In genomic region chr19:32744555-32745325, GRCh38 we compare ENCODE assay signal across 2 cellular contexts.
TF ChIP-seq lines count a peak whose summit lies in the region.

No MANE protein-coding gene starts in this region.

TF ChIP-seq in IMR-90, 13 proteins besides CTCF, POLR2A, EP300 and RAD21:
- no peak for TF ChIP-seq FOS (IDR thresholded peaks at IDR 0.05; ENCODE audit: low read depth, low read length)
- no peak for TF ChIP-seq RFX5 (IDR thresholded peaks at IDR 0.05; ENCODE audit: low read depth, low read length)
- TF ChIP-seq RCOR1 (IDR thresholded peaks at IDR 0.05; ENCODE audit: insufficient replicate concordance, low read length): no peak
- no peak for TF ChIP-seq USF2 (IDR thresholded peaks at IDR 0.05; ENCODE audit: low read depth, low read length)
- no peak for TF ChIP-seq BHLHE40 (IDR thresholded peaks at IDR 0.05; ENCODE audit: low read depth, low read length)
- no peak for TF ChIP-seq CEBPB (IDR thresholded peaks at IDR 0.05; ENCODE audit: low read depth, low read length)
- TF ChIP-seq CHD1 (IDR thresholded peaks at IDR 0.05; ENCODE audit: low read depth, low read length): no peak
- TF ChIP-seq ELK1 (IDR thresholded peaks at IDR 0.05; ENCODE audit: borderline replicate concordance, low read depth, low read length): no peak
- no peak for TF ChIP-seq NFE2L2 (IDR thresholded peaks at IDR 0.05; ENCODE audit: low read depth, low read length)
- TF ChIP-seq MAFK (IDR thresholded peaks at IDR 0.05; ENCODE audit: low read depth, low read length): no peak
- no peak for TF ChIP-seq SMC3 (IDR thresholded peaks at IDR 0.05; ENCODE audit: low read depth, low read length)
- no peak for TF ChIP-seq MAZ (IDR thresholded peaks at IDR 0.05; ENCODE audit: borderline replicate concordance, low read depth, low read length)
- TF ChIP-seq MXI1 (IDR thresholded peaks at IDR 0.05; ENCODE audit: borderline replicate concordance, low read depth, low read length): no peak

TF ChIP-seq in neural cell, 6 proteins besides CTCF, POLR2A, EP300 and RAD21:
- TF ChIP-seq EZH2 (IDR thresholded peaks at IDR 0.05; ENCODE audit: borderline replicate concordance, insufficient read depth, low read length, poor library complexity, severe bottlenecking): no peak
- TF ChIP-seq REST (IDR thresholded peaks at IDR 0.05; ENCODE audit: borderline replicate concordance): no peak
- TF ChIP-seq MXI1 (conservative IDR thresholded peaks at IDR 0.05; ENCODE audit: poor library complexity, severe bottlenecking): no peak
- no peak for TF ChIP-seq TAF1 (IDR thresholded peaks at IDR 0.05; ENCODE audit: low read depth)
- TF ChIP-seq SMC3 (conservative IDR thresholded peaks at IDR 0.05; ENCODE audit: poor library complexity): no peak
- TF ChIP-seq POLR2AphosphoS5 (IDR thresholded peaks at IDR 0.05): no peak
